ENCODE assay signal across 23 cellular contexts in genomic region chr6:160070427-160070826, GRCh38. TPM values are rescaled to one million over a fixed set of nuclear protein-coding genes. Genes with fewer than 3 reads are reported as not detected.
DNase-seq lines count a peak whose midpoint lies in the region; ATAC-seq and TF ChIP-seq lines count a peak whose summit lies in the region.
"Had no signal": no experiment of that assay in that cellular context is flagged by ENCODE, and none has a peak within 500 bp of the region (broad histone marks: within the 10 kb centered on the region; RNA-seq: fewer than 3 reads in every experiment).

No MANE protein-coding gene starts in this region.

- intact Hi-C loops in activated B cell treated with CpG ODN at 0.5 μM for 24 hours (cut with micrococcal nuclease): no loop called here

- H3K9me3 ChIP-seq in T-helper 17 cell (ENCODE audit: control insufficient read depth, low read length, poor library complexity, severe bottlenecking): no peaks in the 10 kb centered on the region
- H3K9me3 ChIP-seq in hepatocyte (ENCODE audit: low read depth): no peaks in the 10 kb centered on the region
- H3K9me3 ChIP-seq: esophagus muscularis mucosa, testis, vagina had no signal

- POLR2A ChIA-PET in activated B cell treated with CpG ODN at 0.5 μM for 24 hours (lab: Charles Lee): no interaction called here

- H3K4me3 Mint-ChIP-seq in stimulated activated naive CD8-positive, alpha-beta T cell treated with anti-CD3 and anti-CD28 coated beads, Interleukin-15, Interleukin-2, amounts not matched to agents 100 ng/mL and 50 ng/mL, for 24 hours: no peak overlapping the region
- peak overlapping the region in 1 of 2 donors; percentile 57 for H3K4me3 Mint-ChIP-seq in stimulated activated naive CD8-positive, alpha-beta T cell treated with anti-CD3 and anti-CD28 coated beads, Interleukin-15, amount 100 ng/mL, for 72 hours
- peak overlapping the region; percentile 42 for H3K4me3 Mint-ChIP-seq in activated B cell treated with CpG ODN at 0.5 μM for 24 hours
- no peak overlapping the region for H3K4me3 Mint-ChIP-seq in T-helper 17 cell
- H3K4me3 Mint-ChIP-seq: brain had no signal

- H3K27ac Mint-ChIP-seq in stimulated activated naive CD8-positive, alpha-beta T cell treated with anti-CD3 and anti-CD28 coated beads, Interleukin-15, Interleukin-2, amounts not matched to agents 100 ng/mL and 50 ng/mL, for 24 hours: peak overlapping the region; percentile 52
- peak overlapping the region in 1 of 2 donors; percentile 53 for H3K27ac Mint-ChIP-seq in stimulated activated naive CD8-positive, alpha-beta T cell treated with anti-CD3 and anti-CD28 coated beads, Interleukin-15, amount 100 ng/mL, for 72 hours
- H3K27ac Mint-ChIP-seq in activated B cell treated with CpG ODN at 0.5 μM for 24 hours (peak overlapping the region; percentile 35), T-helper 17 cell (no peak overlapping the region)
- H3K27ac Mint-ChIP-seq: brain had no signal

- no peaks in the 10 kb centered on the region for H3K9me2 ChIP-seq in hepatocyte (replicated peaks; ENCODE audit: insufficient read depth)

- ATAC-seq in stimulated activated naive CD8-positive, alpha-beta T cell treated with anti-CD3 and anti-CD28 coated beads, Interleukin-15, amount 100 ng/mL, for 72 hours: no peak
- ATAC-seq in HG03060 (IDR thresholded peaks at IDR 0.05; ENCODE audit: low read depth, unreplicated experiment) (peak; percentile 41), activated B cell treated with CpG ODN at 0.5 μM for 24 hours (ENCODE audit: low read depth) (peak; percentile 30), T-helper 17 cell (no peak)

- CTCF ChIA-PET in activated B cell treated with CpG ODN at 0.5 μM for 24 hours (lab: Charles Lee): no interaction called here

- no peak for DNase-seq in stimulated activated naive CD8-positive, alpha-beta T cell treated with anti-CD3 and anti-CD28 coated beads, Interleukin-15, amount 100 ng/mL, for 72 hours
- DNase-seq in activated B cell treated with CpG ODN at 0.5 μM for 24 hours (no peak), kidney tubule cell (ENCODE audit: low spot score) (no peak), T-helper 17 cell (no peak), hepatocyte (ENCODE audit: low spot score) (no peak), NCI-H2081 (lab: John Stamatoyannopoulos, UW) (no peak)
- DNase-seq: activated CD4-positive, alpha-beta T cell treated with anti-CD3 and anti-CD28 coated beads for 1 hour; activated effector memory CD4-positive, alpha-beta T cell treated with Interleukin-2 at 50 U/mL for 16 hours; effector memory CD4-positive, alpha-beta T cell; EL; Kasumi-1; NCI-H1048; NCI-H187; testis had no signal

- 98% methylated on average over 11 of the region's 11 CpGs for WGBS in hepatocyte (ENCODE audit: low lambda C conversion rate, missing lambda C conversion rate)

- H3K27ac ChIP-seq in hepatocyte: no peak overlapping the region
- H3K27ac ChIP-seq: C4-2B, esophagus muscularis mucosa, neutrophil, testis, vagina had no signal

- H3K4me1 ChIP-seq in hepatocyte (ENCODE audit: insufficient read depth): no peaks in the 10 kb centered on the region
- H3K4me1 ChIP-seq: esophagus muscularis mucosa, testis, vagina had no signal

- H3K4me3 ChIP-seq in hepatocyte: no peak overlapping the region
- H3K4me3 ChIP-seq: esophagus muscularis mucosa, lung, testis, vagina had no signal

- H3K4me1 Mint-ChIP-seq in stimulated activated naive CD8-positive, alpha-beta T cell treated with anti-CD3 and anti-CD28 coated beads, Interleukin-15, Interleukin-2, amounts not matched to agents 100 ng/mL and 50 ng/mL, for 24 hours (ENCODE audit: low read depth): peaks cover 42% of the 10 kb centered on the region
- peaks cover 45% of the 10 kb centered on the region for H3K4me1 Mint-ChIP-seq in stimulated activated naive CD8-positive, alpha-beta T cell treated with anti-CD3 and anti-CD28 coated beads, Interleukin-15, amount 100 ng/mL, for 72 hours
- H3K4me1 Mint-ChIP-seq in activated B cell treated with CpG ODN at 0.5 μM for 24 hours: peaks cover 40% of the 10 kb centered on the region
- H3K4me1 Mint-ChIP-seq in T-helper 17 cell: peaks cover 27% of the 10 kb centered on the region
- H3K4me1 Mint-ChIP-seq: brain had no signal

- peaks cover 90% of the 10 kb centered on the region for H3K36me3 Mint-ChIP-seq in stimulated activated naive CD8-positive, alpha-beta T cell treated with anti-CD3 and anti-CD28 coated beads, Interleukin-15, Interleukin-2, amounts not matched to agents 100 ng/mL and 50 ng/mL, for 24 hours (ENCODE audit: low read depth)
- peaks cover 86% of the 10 kb centered on the region for H3K36me3 Mint-ChIP-seq in activated B cell treated with CpG ODN at 0.5 μM for 24 hours (ENCODE audit: low read depth)
- peaks cover 20% of the 10 kb centered on the region for H3K36me3 Mint-ChIP-seq in T-helper 17 cell (ENCODE audit: low read depth)

- TF ChIP-seq CTCF in activated B cell treated with CpG ODN at 0.5 μM for 24 hours (IDR thresholded peaks at IDR 0.05) (no peak), hepatocyte (IDR thresholded peaks at IDR 0.05; ENCODE audit: poor library complexity) (no peak)

- no peaks in the 10 kb centered on the region for H3K36me3 ChIP-seq in hepatocyte (replicated peaks; ENCODE audit: insufficient read depth, low read depth)

- no peaks in the 10 kb centered on the region for H3K27me3 ChIP-seq in hepatocyte
- H3K27me3 ChIP-seq: esophagus muscularis mucosa, neutrophil, testis, vagina had no signal

- H3K9me3 Mint-ChIP-seq in stimulated activated naive CD8-positive, alpha-beta T cell treated with anti-CD3 and anti-CD28 coated beads, Interleukin-15, Interleukin-2, amounts not matched to agents 100 ng/mL and 50 ng/mL, for 24 hours: no peaks in the 10 kb centered on the region
- no peaks in the 10 kb centered on the region for H3K9me3 Mint-ChIP-seq in stimulated activated naive CD8-positive, alpha-beta T cell treated with anti-CD3 and anti-CD28 coated beads, Interleukin-15, amount 100 ng/mL, for 72 hours
- H3K9me3 Mint-ChIP-seq in activated B cell treated with CpG ODN at 0.5 μM for 24 hours: no peaks in the 10 kb centered on the region
- H3K9me3 Mint-ChIP-seq: brain had no signal

- no peaks in the 10 kb centered on the region for H3K79me2 ChIP-seq in hepatocyte

- no peak overlapping the region for H2AFZ ChIP-seq in hepatocyte

- no peak overlapping the region for H3K4me2 ChIP-seq in hepatocyte

- no peaks in the 10 kb centered on the region for H4K20me1 ChIP-seq in hepatocyte (ENCODE audit: insufficient read depth, poor library complexity, severe bottlenecking)

- no peaks in the 10 kb centered on the region for H3K27me3 Mint-ChIP-seq in stimulated activated naive CD8-positive, alpha-beta T cell treated with anti-CD3 and anti-CD28 coated beads, Interleukin-15, Interleukin-2, amounts not matched to agents 100 ng/mL and 50 ng/mL, for 24 hours
- no peaks in the 10 kb centered on the region for H3K27me3 Mint-ChIP-seq in stimulated activated naive CD8-positive, alpha-beta T cell treated with anti-CD3 and anti-CD28 coated beads, Interleukin-15, amount 100 ng/mL, for 72 hours
- H3K27me3 Mint-ChIP-seq in activated B cell treated with CpG ODN at 0.5 μM for 24 hours (no peaks in the 10 kb centered on the region), T-helper 17 cell (no peaks in the 10 kb centered on the region)
- H3K27me3 Mint-ChIP-seq: brain had no signal

RNA-seq across cellular contexts. Expression of gene SLC22A1, which starts 51.2 kb away (rescaled TPM):
- 1.0 and 2.8 TPM in 2 replicates for total RNA-seq in activated B cell treated with CpG ODN at 0.5 μM for 24 hours
- total RNA-seq in T-helper 17 cell: under 1 TPM; 0.21 to 0.45 TPM
- total RNA-seq in hepatocyte: 6.1 and 6.7 TPM in 2 replicates
- 10.2 and 12.9 TPM in 2 replicates for polyA plus RNA-seq in hepatocyte
- total RNA-seq: frontal cortex had no signal

Comparison
In these comparisons a context has a peak if more than half of its experiments do, and no peak if none do; other contexts are left out.
1. ATAC-seq: peak in HG03060 (single experiment) and activated B cell treated with CpG ODN at 0.5 μM for 24 hours (single experiment); none in stimulated activated naive CD8-positive, alpha-beta T cell treated with anti-CD3 and anti-CD28 coated beads, Interleukin-15, amount 100 ng/mL, for 72 hours (single experiment) and T-helper 17 cell (single experiment).